ENCODE assay signal across 9 cellular contexts in genomic region chr20:4135385-4136077, GRCh38. TPM values are rescaled to one million over a fixed set of nuclear protein-coding genes. Genes with fewer than 3 reads are reported as not detected.
DNase-seq lines count a peak whose midpoint lies in the region; ATAC-seq and TF ChIP-seq lines count a peak whose summit lies in the region.
"Had no signal": no experiment of that assay in that cellular context is flagged by ENCODE, and none has a peak within 500 bp of the region (broad histone marks: within the 10 kb centered on the region; RNA-seq: fewer than 3 reads in every experiment).

No MANE protein-coding gene starts in this region.

- no peak for TF ChIP-seq CTCF in mesothelial cell of epicardium (IDR thresholded peaks at IDR 0.05; ENCODE audit: unreplicated experiment)
- no peak for TF ChIP-seq CTCF in BE2C (IDR thresholded peaks at IDR 0.05; ENCODE audit: low read depth, low read length)

- H3K27ac Mint-ChIP-seq in activated CD4-positive, alpha-beta T cell treated with anti-CD3 and anti-CD28 coated beads for 36 hours, result peak overlapping the region; percentile 5
- H3K27ac Mint-ChIP-seq in mesothelial cell of epicardium, result no peak overlapping the region

- POLR2A ChIA-PET in activated CD4-positive, alpha-beta T cell treated with anti-CD3 and anti-CD28 coated beads for 36 hours (lab: Charles Lee), result no interaction called here

- H3K27me3 ChIP-seq in SJCRH30 (no peaks in the 10 kb centered on the region), BE2C (no peaks in the 10 kb centered on the region)

- DNase-seq in activated CD4-positive, alpha-beta T cell treated with anti-CD3 and anti-CD28 coated beads for 36 hours, result peak; percentile 23
- DNase-seq in activated CD4-positive, alpha-beta T cell treated with anti-CD3 and anti-CD28 coated beads for 1 hour, result no peak
- peak; percentile 51 to 57 for DNase-seq in SJCRH30
- peak; percentile 96 for DNase-seq in hepatic stellate cell (ENCODE audit: low spot score)
- DNase-seq in superior temporal gyrus (ENCODE audit: extremely low spot score), result peak; percentile 27
- no peak for DNase-seq in mesothelial cell of epicardium (ENCODE audit: low spot score in 2 of 2, unreplicated experiment in 2 of 2)
- DNase-seq in BE2C, result no peak
- no peak for DNase-seq in stimulated activated CD8-positive, alpha-beta memory T cell treated with anti-CD3 and anti-CD28 coated beads, Interleukin-4, amount 100 ng/mL, for 48 hours
- DNase-seq: DND-41 had no signal

- H3K9me3 Mint-ChIP-seq in activated CD4-positive, alpha-beta T cell treated with anti-CD3 and anti-CD28 coated beads for 36 hours (ENCODE audit: low read depth), result no peaks in the 10 kb centered on the region
- H3K9me3 Mint-ChIP-seq in mesothelial cell of epicardium, result peaks cover under 1% of the 10 kb centered on the region

- peaks cover 18% of the 10 kb centered on the region for H3K4me1 ChIP-seq in SJCRH30
- H3K4me1 ChIP-seq in BE2C, result no peaks in the 10 kb centered on the region

- H3K4me3 ChIP-seq in SJCRH30 (no peak overlapping the region), BE2C (ENCODE audit: low read depth, low read length) (no peak overlapping the region)

- H3K4me1 Mint-ChIP-seq in activated CD4-positive, alpha-beta T cell treated with anti-CD3 and anti-CD28 coated beads for 36 hours, result peaks cover 27% of the 10 kb centered on the region
- H3K4me1 Mint-ChIP-seq in mesothelial cell of epicardium, result no peaks in the 10 kb centered on the region

- CTCF ChIA-PET in activated CD4-positive, alpha-beta T cell treated with anti-CD3 and anti-CD28 coated beads for 36 hours (lab: Charles Lee), result interaction anchor here (0.6 kb wide), 1 partner anchor 447 kb away, joined by 3 read pairs; no protein-coding TSS in a partner anchor

- peaks cover 4% of the 10 kb centered on the region for H3K27me3 Mint-ChIP-seq in activated CD4-positive, alpha-beta T cell treated with anti-CD3 and anti-CD28 coated beads for 36 hours
- H3K27me3 Mint-ChIP-seq in mesothelial cell of epicardium (ENCODE audit: low read depth), result peaks cover 4% of the 10 kb centered on the region

- intact Hi-C loops in activated CD4-positive, alpha-beta T cell treated with anti-CD3 and anti-CD28 coated beads for 36 hours (cut with DNase I, micrococcal nuclease), result no loop called here

- no peaks in the 10 kb centered on the region for H3K36me3 Mint-ChIP-seq in activated CD4-positive, alpha-beta T cell treated with anti-CD3 and anti-CD28 coated beads for 36 hours (ENCODE audit: low read depth)
- H3K36me3 Mint-ChIP-seq in mesothelial cell of epicardium, result no peaks in the 10 kb centered on the region

- ATAC-seq in activated CD4-positive, alpha-beta T cell treated with anti-CD3 and anti-CD28 coated beads for 36 hours, result no peak

- no peak overlapping the region for H3K4me3 Mint-ChIP-seq in activated CD4-positive, alpha-beta T cell treated with anti-CD3 and anti-CD28 coated beads for 36 hours
- no peak overlapping the region for H3K4me3 Mint-ChIP-seq in mesothelial cell of epicardium

- peak overlapping the region; percentile 8; the same call in 1 of the 2 replicates for H3K27ac ChIP-seq in SJCRH30

- H3K9me3 ChIP-seq in SJCRH30 (replicated peaks) (no peaks in the 10 kb centered on the region), BE2C (no peaks in the 10 kb centered on the region)

- H3K36me3 ChIP-seq in SJCRH30 (no peaks in the 10 kb centered on the region), BE2C (no peaks in the 10 kb centered on the region)

RNA-seq across cellular contexts. Expression of gene SMOX, which starts 13.1 kb away (rescaled TPM):
- 1 to 10 TPM; 3.5 to 7.1 TPM for total RNA-seq in activated CD4-positive, alpha-beta T cell treated with anti-CD3 and anti-CD28 coated beads for 36 hours
- 12.7 and 15.9 TPM in 2 replicates for total RNA-seq in SJCRH30 (2014; rRNA removed; shearing (Covaris generic))
- total RNA-seq in mesothelial cell of epicardium, result 14.6 to 16.7 TPM (median 16.0 TPM) in 3 replicates
- polyA plus RNA-seq in BE2C (2012; ENCODE audit: insufficient read depth, insufficient read length, low read depth), result 3.3 TPM

Comparison
In these comparisons a context has a peak if more than half of its experiments do, and no peak if none do; other contexts are left out.
1. DNase-seq: peak in activated CD4-positive, alpha-beta T cell treated with anti-CD3 and anti-CD28 coated beads for 36 hours (single experiment), SJCRH30 (2 of 2), hepatic stellate cell (single experiment) and superior temporal gyrus (single experiment); none in activated CD4-positive, alpha-beta T cell treated with anti-CD3 and anti-CD28 coated beads for 1 hour (single experiment), mesothelial cell of epicardium (0 of 2), BE2C (single experiment) and stimulated activated CD8-positive, alpha-beta memory T cell treated with anti-CD3 and anti-CD28 coated beads, Interleukin-4, amount 100 ng/mL, for 48 hours (single experiment).